19 cellular contexts compared by ENCODE assay signal in the genomic region with DNA sequence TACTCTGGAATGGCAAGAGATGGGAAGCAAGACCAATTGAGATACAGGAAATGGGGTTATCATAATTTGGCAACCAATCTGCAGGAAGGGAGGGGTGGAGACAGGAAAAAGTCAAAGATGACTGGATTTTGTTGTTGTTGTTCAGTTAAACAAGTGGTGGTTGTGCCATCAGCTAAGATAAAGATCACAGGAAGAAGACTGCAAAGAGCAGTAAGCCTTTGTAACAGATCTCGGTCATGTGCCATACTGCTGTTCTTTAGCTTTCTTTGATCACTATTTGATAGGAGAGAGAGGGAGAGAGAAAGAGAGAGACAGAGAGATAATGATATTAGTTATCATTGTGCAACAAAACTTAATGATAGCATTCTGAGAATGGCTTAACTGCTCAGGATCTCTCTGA.
"Had no signal": no experiment of that assay in that cellular context is flagged by ENCODE, and none has a peak within 500 bp of the region (broad histone marks: within the 10 kb centered on the region; RNA-seq: fewer than 3 reads in every experiment).

No MANE protein-coding gene starts in this region.

- H3K27ac ChIP-seq: dorsolateral prefrontal cortex, heart left ventricle, right lobe of liver, skin epidermis, testis, tibial nerve had no signal

- DNase-seq: cortex of kidney; dorsolateral prefrontal cortex; effector CD8-positive, alpha-beta T cell; heart left ventricle; hippocampal formation; midbrain; naive B cell; occipital lobe; pancreas; retina; right lobe of liver; stimulated activated CD4-positive, alpha-beta T cell treated with anti-CD3 and anti-CD28 coated beads, Interleukin-2, amount 100 ng/mL, for 24 hours; stimulated activated CD4-positive, alpha-beta T cell treated with anti-CD3 and anti-CD28 coated beads, Interleukin-4, amount 100 ng/mL, for 4 hours; stimulated activated naive B cell treated with anti-CD40 and anti-IgM and Interleukin-4, amounts not matched to agents 10 μg/mL and 1 μg/mL and 100 μg/mL, for 72 hours; stimulated activated naive CD8-positive, alpha-beta T cell treated with anti-CD3 and anti-CD28 coated beads, Interleukin-15, amount 100 ng/mL, for 72 hours; testis had no signal

- H3K4me1 ChIP-seq: heart left ventricle, pancreas, right lobe of liver, testis, tibial nerve had no signal

- H3K9me3 ChIP-seq: heart left ventricle, pancreas, right lobe of liver, testis, tibial nerve had no signal

- ATAC-seq: heart left ventricle; left lobe of liver; pancreas; right lobe of liver; stimulated activated naive B cell treated with anti-CD40 and anti-IgM and Interleukin-4, amounts not matched to agents 10 μg/mL and 1 μg/mL and 100 μg/mL, for 72 hours; stimulated activated naive CD8-positive, alpha-beta T cell treated with anti-CD3 and anti-CD28 coated beads, Interleukin-15, amount 100 ng/mL, for 72 hours had no signal

- H3K36me3 ChIP-seq: heart left ventricle, pancreas, right lobe of liver, tibial nerve had no signal

- H3K4me3 ChIP-seq: dorsolateral prefrontal cortex, heart left ventricle, pancreas, right lobe of liver, skin epidermis, testis, tibial nerve had no signal

- H3K27me3 ChIP-seq: dorsolateral prefrontal cortex, heart left ventricle, pancreas, right lobe of liver, testis, tibial nerve had no signal
